ENCODE assay signal across 22 cellular contexts in genomic region chr6:28215425-28215824, GRCh38. TPM values are rescaled to one million over a fixed set of nuclear protein-coding genes. Genes with fewer than 3 reads are reported as not detected.
DNase-seq lines count a peak whose midpoint lies in the region; ATAC-seq and TF ChIP-seq lines count a peak whose summit lies in the region.
"Had no signal": no experiment of that assay in that cellular context is flagged by ENCODE, and none has a peak within 500 bp of the region (broad histone marks: within the 10 kb centered on the region; RNA-seq: fewer than 3 reads in every experiment).

No MANE protein-coding gene starts in this region.

- H4K91ac ChIP-seq in trophoblast cell (ENCODE audit: low read depth, low read length): no peak overlapping the region

- H2AFZ ChIP-seq in trophoblast cell (ENCODE audit: insufficient read depth, low read length, poor library complexity): no peak overlapping the region
- H2AFZ ChIP-seq: hepatocyte had no signal

- no peak overlapping the region for H2BK12ac ChIP-seq in trophoblast cell (ENCODE audit: low read length)

- H3K27me3 ChIP-seq in trophoblast cell (ENCODE audit: insufficient read depth, low read length) (peaks cover 1% of the 10 kb centered on the region), dorsolateral prefrontal cortex (peaks cover 0 to 97% (median 71%) of the 10 kb centered on the region in 45 donors)

- H2BK5ac ChIP-seq in trophoblast cell (ENCODE audit: low read depth, low read length, poor library complexity): no peak overlapping the region

- no peak overlapping the region for H2BK120ac ChIP-seq in trophoblast cell (ENCODE audit: insufficient read depth, low read length, poor library complexity)

- TF ChIP-seq CTCF in epithelial cell of esophagus (IDR thresholded peaks at IDR 0.05; ENCODE audit: insufficient read depth, low read depth, low read length, missing control alignments) (no peak), dorsolateral prefrontal cortex (IDR thresholded peaks at IDR 0.05 in 54 of 56, conservative IDR thresholded peaks at IDR 0.05 in 2 of 56; ENCODE audit: low read depth in 1 of 56, partially characterized antibody in 56 of 56) (no peak)

- H3K4me3 ChIP-seq in epithelial cell of esophagus (ENCODE audit: low read length) (peak overlapping the region; percentile 14), trophoblast cell (ENCODE audit: low read depth, low read length) (no peak overlapping the region), dorsolateral prefrontal cortex (no peak overlapping the region)
- H3K4me3 ChIP-seq: hepatocyte, left ventricle myocardium inferior, right atrium auricular region, upper lobe of left lung had no signal

- no peak overlapping the region for H3K27ac ChIP-seq in trophoblast cell (ENCODE audit: low read depth, low read length)
- no peak overlapping the region for H3K27ac ChIP-seq in dorsolateral prefrontal cortex
- H3K27ac ChIP-seq: epithelial cell of prostate, hepatocyte, left ventricle myocardium inferior, right atrium auricular region, upper lobe of left lung had no signal

- DNase-seq in NCI-H82 (lab: John Stamatoyannopoulos, UW) (peak; percentile 2), NCI-H82 treated with DMSO at 0.1 percent for 48 hours (lab: John Stamatoyannopoulos, UW; ENCODE audit: unreplicated experiment) (no peak), NCI-H69 (lab: John Stamatoyannopoulos, UW) (peak; percentile 83), epithelial cell of esophagus (ENCODE audit: low read depth) (peak; percentile 44), trophoblast cell (no peak), dorsolateral prefrontal cortex (no peak)
- no peak for DNase-seq in activated CD8-positive, alpha-beta memory T cell treated with anti-CD3 and anti-CD28 coated beads, Interleukin-2, amount 50 U/mL, for 4 hours
- DNase-seq: 8988T; activated CD4-positive, alpha-beta T cell treated with anti-CD3 and anti-CD28 coated beads for 1 hour; CD8-positive, alpha-beta T cell; left ventricle myocardium inferior; naive B cell; NCI-H1417; NCI-H510A; RPMI8226; stimulated activated CD4-positive, alpha-beta T cell treated with anti-CD3 and anti-CD28 coated beads, Interleukin-4, amount 100 ng/mL, for 24 hours had no signal

- no peak overlapping the region for H3K14ac ChIP-seq in trophoblast cell (ENCODE audit: low read length)

- peaks cover 4 to 11% of the 10 kb centered on the region in 2 experiments for H3K4me1 ChIP-seq in trophoblast cell (ENCODE audit: control insufficient read depth in 1 of 2, insufficient read depth in 2 of 2, low read length in 2 of 2)

- no peak overlapping the region for H4K12ac ChIP-seq in trophoblast cell (ENCODE audit: low read depth, low read length)

- peaks cover 3% of the 10 kb centered on the region for H3K79me2 ChIP-seq in trophoblast cell (ENCODE audit: control insufficient read depth, insufficient read depth, low read length, poor library complexity)
- H3K79me2 ChIP-seq: hepatocyte had no signal

- no peak overlapping the region for H3K4ac ChIP-seq in trophoblast cell (ENCODE audit: low read depth, low read length)

- H2AK5ac ChIP-seq in trophoblast cell (ENCODE audit: low read length): no peak overlapping the region

- no peak overlapping the region for H3K9ac ChIP-seq in trophoblast cell (ENCODE audit: low read length)

- H3K4me2 ChIP-seq in trophoblast cell (ENCODE audit: low read length): no peak overlapping the region
- H3K4me2 ChIP-seq: hepatocyte had no signal

- peak overlapping the region; percentile 83 for H3K23ac ChIP-seq in trophoblast cell (ENCODE audit: low read length)

- peaks cover 5% of the 10 kb centered on the region for H3K9me3 ChIP-seq in trophoblast cell (ENCODE audit: insufficient read depth, low read depth, low read length)
- H3K9me3 ChIP-seq: left ventricle myocardium inferior, right atrium auricular region, upper lobe of left lung had no signal

- H4K8ac ChIP-seq in trophoblast cell (ENCODE audit: low read depth, low read length): no peak overlapping the region

- ATAC-seq in HG03432 (IDR thresholded peaks at IDR 0.05; ENCODE audit: unreplicated experiment): no peak
- ATAC-seq: CD8-positive, alpha-beta T cell had no signal

- H3K79me1 ChIP-seq in trophoblast cell (ENCODE audit: low read length): peaks cover 3% of the 10 kb centered on the region

- intact Hi-C loops in dorsolateral prefrontal cortex (cut with DNase I): loop anchor here in 1 of 2 donors (5.0 kb wide), 1 partner anchor 78 kb away; no protein-coding TSS in a partner anchor

- WGBS in trophoblast cell (ENCODE audit: extremely low coverage, insufficient coverage, insufficient read length): no CpG with 5 or more reads among the region's 8 CpGs

- H3K18ac ChIP-seq in trophoblast cell (ENCODE audit: low read length): no peak overlapping the region

- H3K36me3 ChIP-seq in trophoblast cell (ENCODE audit: control insufficient read depth in 1 of 2, insufficient read depth in 2 of 2, low read length in 2 of 2): no peaks in the 10 kb centered on the region
- H3K36me3 ChIP-seq: left ventricle myocardium inferior, right atrium auricular region, upper lobe of left lung had no signal

RNA-seq across cellular contexts. Expression of gene ZSCAN9, which starts 9.7 kb away (rescaled TPM):
- 10.4 and 11.2 TPM in 2 replicates for polyA plus RNA-seq in trophoblast cell (2013)
- 10 to 100 TPM in 85 of 120 experiments, 1 to 10 TPM in 35; 6.4 to 20.1 (median 11.0) TPM for total RNA-seq in dorsolateral prefrontal cortex

RNA-seq across cellular contexts. Expression of gene ZKSCAN4, which starts 36.6 kb away (rescaled TPM):
- 2.2 and 2.3 TPM in 2 replicates for polyA plus RNA-seq in trophoblast cell (2013)
- total RNA-seq in dorsolateral prefrontal cortex: 1 to 10 TPM; 3.5 to 8.7 (median 6.2) TPM

RNA-seq across cellular contexts. Expression of gene NKAPL, which starts 43.7 kb away (rescaled TPM):
- not detected in 2 replicates for polyA plus RNA-seq in trophoblast cell (2013)
- 1 to 10 TPM; 1.2 to 6.0 (median 3.0) TPM for total RNA-seq in dorsolateral prefrontal cortex
- total RNA-seq: CD8-positive, alpha-beta T cell; chondrocyte had no signal
- polyA plus RNA-seq: hepatocyte had no signal

RNA-seq across cellular contexts. Expression of gene ZSCAN26, which starts 51.5 kb away (rescaled TPM):
- polyA plus RNA-seq in trophoblast cell (2013): 6.9 and 7.0 TPM in 2 replicates
- total RNA-seq in dorsolateral prefrontal cortex: 10 to 100 TPM; 22.8 to 52.6 (median 35.5) TPM

Comparison
In these comparisons a context has a peak if more than half of its experiments do, and no peak if none do; other contexts are left out.
1. DNase-seq: peak in NCI-H82 (single experiment), NCI-H69 (single experiment) and epithelial cell of esophagus (single experiment); none in NCI-H82 treated with DMSO at 0.1 percent for 48 hours (single experiment), trophoblast cell (0 of 2), activated CD8-positive, alpha-beta memory T cell treated with anti-CD3 and anti-CD28 coated beads, Interleukin-2, amount 50 U/mL, for 4 hours (single experiment) and dorsolateral prefrontal cortex (0 of 10).